Comparison of ENCODE assay signal across 8 cellular contexts in the genomic region with DNA sequence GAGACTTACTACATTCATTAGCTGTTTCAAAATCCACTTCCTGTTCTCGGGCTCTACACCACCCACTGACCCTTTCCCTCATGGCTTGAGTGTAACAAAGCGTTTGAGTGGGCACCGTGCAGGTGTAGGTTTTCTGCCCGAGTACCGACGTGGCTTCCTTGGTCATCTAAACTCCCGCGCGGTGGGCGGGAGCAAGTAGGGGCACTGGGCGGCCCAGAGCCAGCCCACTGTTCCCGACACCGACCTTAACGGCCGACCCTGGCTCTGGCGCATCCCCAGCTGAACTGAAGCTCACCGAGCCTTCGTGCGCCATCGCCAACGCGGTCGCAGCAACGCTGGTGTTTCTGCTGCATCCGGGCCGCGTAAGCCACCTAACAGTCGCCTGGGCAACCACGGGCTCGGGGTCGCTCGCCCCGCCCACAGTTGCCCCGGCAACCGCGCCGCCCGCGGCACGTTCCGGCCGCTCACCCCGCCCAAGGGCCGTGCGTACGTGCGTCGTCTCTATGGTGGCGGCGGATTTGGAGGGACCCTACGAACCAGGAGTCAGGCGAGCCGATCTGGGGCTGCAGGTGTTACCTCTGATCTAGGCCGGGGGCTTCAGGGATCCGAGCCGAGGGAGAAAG. TPM values are rescaled to one million over a fixed set of nuclear protein-coding genes. Genes with fewer than 3 reads are reported as not detected.
DNase-seq lines count a peak whose midpoint lies in the region; ATAC-seq, FAIRE-seq and TF ChIP-seq lines count a peak whose summit lies in the region.

A gene (minus strand): TSS at position 372 of the 623 bp plus-strand sequence. CDS start 59 bp downstream, at position 313.
A gene with protein sequence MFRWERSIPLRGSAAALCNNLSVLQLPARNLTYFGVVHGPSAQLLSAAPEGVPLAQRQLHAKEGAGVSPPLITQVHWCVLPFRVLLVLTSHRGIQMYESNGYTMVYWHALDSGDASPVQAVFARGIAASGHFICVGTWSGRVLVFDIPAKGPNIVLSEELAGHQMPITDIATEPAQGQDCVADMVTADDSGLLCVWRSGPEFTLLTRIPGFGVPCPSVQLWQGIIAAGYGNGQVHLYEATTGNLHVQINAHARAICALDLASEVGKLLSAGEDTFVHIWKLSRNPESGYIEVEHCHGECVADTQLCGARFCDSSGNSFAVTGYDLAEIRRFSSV (plus strand): TSS at position 483 of the 623 bp plus-strand sequence. CDS start 424 bp downstream, outside the sequence.

- H3K36me3 ChIP-seq in SK-N-MC (ENCODE audit: insufficient read depth, low read length) (no peaks in the 10 kb centered on the region; the same call in 1 of the 2 replicates), pancreas (peaks cover 0 to 7% (median 0%) of the 10 kb centered on the region in 3 donors), tibial artery (peaks cover 0 to 14% (median 5%) of the 10 kb centered on the region in 3 donors)

- intact Hi-C loops in head of caudate nucleus (cut with DNase I) (no loop called here), pancreas (cut with DNase I) (no loop called here), tibial artery (cut with DNase I; ENCODE audit: low total_unique reads) (no loop called here)

- H3K4me3 Mint-ChIP-seq in activated naive CD4-positive, alpha-beta T cell treated with anti-CD3 and anti-CD28 coated beads, Interleukin-2, amount 50 U/mL, for 24 hours = peak within 1 kb of the TSS; percentile 100

- WGBS in pancreas, 2 donors = 0% methylated on average over 55 to 56 of the region's 56 CpGs

- FAIRE-seq in pancreas (lab: Jason Lieb, UNC) = no peak

- H3K27me3 Mint-ChIP-seq in activated naive CD4-positive, alpha-beta T cell treated with anti-CD3 and anti-CD28 coated beads, Interleukin-2, amount 50 U/mL, for 24 hours = no peaks in the 10 kb centered on the region

- no peaks in the 10 kb centered on the region for H3K9me3 Mint-ChIP-seq in activated naive CD4-positive, alpha-beta T cell treated with anti-CD3 and anti-CD28 coated beads, Interleukin-2, amount 50 U/mL, for 24 hours

- no peaks in the 10 kb centered on the region for H3K27me3 ChIP-seq in pancreas
- no peaks in the 10 kb centered on the region for H3K27me3 ChIP-seq in tibial artery

- H3K4me3 ChIP-seq in SK-N-MC (peak within 1 kb of the TSS; percentile 86), pancreas (peak within 1 kb of the TSS; percentile 33 to 63 (median 51)), tibial artery (peak within 1 kb of the TSS; percentile 57 to 78)

- ATAC-seq in HG02588 (IDR thresholded peaks at IDR 0.05; ENCODE audit: unreplicated experiment) (peak; percentile 90), pancreas (peak; percentile 88 to 96 (median 93))

- H3K9me3 ChIP-seq in SK-N-MC (ENCODE audit: low read depth, low read length) (no peaks in the 10 kb centered on the region), pancreas (no peaks in the 10 kb centered on the region), tibial artery (no peaks in the 10 kb centered on the region)

- peak within 1 kb of the TSS; percentile 50 for H3K9ac ChIP-seq in SK-N-MC (ENCODE audit: insufficient read length)

- peaks cover 5% of the 10 kb centered on the region for H3K36me3 Mint-ChIP-seq in activated naive CD4-positive, alpha-beta T cell treated with anti-CD3 and anti-CD28 coated beads, Interleukin-2, amount 50 U/mL, for 24 hours

- H3K27ac ChIP-seq in SK-N-MC (no peak within 1 kb of the TSS), pancreas (peak within 1 kb of the TSS in 2 of 4 donors; percentile 38 to 42), tibial artery (peak within 1 kb of the TSS; percentile 62 to 66)

- H3K4me1 Mint-ChIP-seq in activated naive CD4-positive, alpha-beta T cell treated with anti-CD3 and anti-CD28 coated beads, Interleukin-2, amount 50 U/mL, for 24 hours = peaks cover 29% of the 10 kb centered on the region

- TF ChIP-seq CTCF in GM10248 (IDR thresholded peaks at IDR 0.05; ENCODE audit: control extremely low read depth, extremely low read depth, low read depth, missing control alignments) (no peak), pancreas (IDR thresholded peaks at IDR 0.05) (no peak), tibial artery (IDR thresholded peaks at IDR 0.05) (no peak)

- CTCF ChIA-PET in GM10248 (lab: Yijun Ruan, JAX) = interaction anchor here (0.9 to 2.1 kb wide), 6 partner anchors 10 to 171 kb away, joined by 3 to 9 read pairs (median 4); no protein-coding TSS in a partner anchor

- peaks cover 0 to 4% (median 0%) of the 10 kb centered on the region in 3 donors for H3K4me1 ChIP-seq in pancreas
- H3K4me1 ChIP-seq in tibial artery = peaks cover 0 to 22% (median 13%) of the 10 kb centered on the region in 4 donors

- POLR2A ChIA-PET in GM10248 (lab: Yijun Ruan, JAX) = interaction anchor here (0.6 kb wide), 1 partner anchor 44 kb away, joined by 3 read pairs; a partner anchor contains a TSS

- peak; percentile 98 for DNase-seq in GM10248 (ENCODE audit: extremely low spot score)
- DNase-seq in NCI-H1048 (lab: John Stamatoyannopoulos, UW) = peak; percentile 71
- no peak for DNase-seq in SK-N-MC (ENCODE audit: low read depth, low spot score)
- peak; percentile 72 to 96 (median 90) for DNase-seq in head of caudate nucleus
- DNase-seq in pancreas = peak; percentile 71 to 93 (median 88)
- peak; percentile 78 to 88 for DNase-seq in tibial artery

- H3K27ac Mint-ChIP-seq in activated naive CD4-positive, alpha-beta T cell treated with anti-CD3 and anti-CD28 coated beads, Interleukin-2, amount 50 U/mL, for 24 hours = peak within 1 kb of the TSS; percentile 97

RNA-seq across cellular contexts. Expression of the first gene that starts in this region (rescaled TPM):
- 1 to 10 TPM in 5 of 6 donors, under 1 TPM in 1; 0.87 to 2.7 (median 1.5) TPM for total RNA-seq in pancreas
- polyA plus RNA-seq in pancreas = 1 to 10 TPM; 5.4 to 6.5 TPM

RNA-seq across cellular contexts. Expression of the second gene that starts in this region (rescaled TPM):
- 1 to 10 TPM; 3.1 to 6.2 (median 3.7) TPM for total RNA-seq in pancreas
- polyA plus RNA-seq in pancreas = 10 to 100 TPM in 1 of 2 donors, 1 to 10 TPM in 1; 6.6 to 22.8 TPM
